Comparison of ENCODE assay signal across 8 cellular contexts in genomic region chr19:16829822-16830289, GRCh38. TPM values are rescaled to one million over a fixed set of nuclear protein-coding genes. Genes with fewer than 3 reads are reported as not detected.
DNase-seq lines count a peak whose midpoint lies in the region; ATAC-seq and TF ChIP-seq lines count a peak whose summit lies in the region.

No MANE protein-coding gene starts in this region.

- no peaks in the 10 kb centered on the region for H3K27me3 Mint-ChIP-seq in Calu3 (ENCODE audit: unreplicated experiment)

- H3F3A ChIP-seq in PC-3 (ENCODE audit: low read length, unreplicated experiment) = peaks cover 6% of the 10 kb centered on the region

- H3K27ac Mint-ChIP-seq in Calu3 (ENCODE audit: unreplicated experiment) = no peak overlapping the region

- peaks cover 26% of the 10 kb centered on the region for H3K36me3 Mint-ChIP-seq in Calu3 (ENCODE audit: insufficient read depth, unreplicated experiment)

- H3K9me3 ChIP-seq in PC-3 (ENCODE audit: low read length) (no peaks in the 10 kb centered on the region), ovary (no peaks in the 10 kb centered on the region)

- H3K4me1 Mint-ChIP-seq in Calu3 (ENCODE audit: low read depth, unreplicated experiment) = peaks cover 18% of the 10 kb centered on the region

- no peaks in the 10 kb centered on the region for H3K9me2 ChIP-seq in PC-3 (replicated peaks; ENCODE audit: low read length)

- peaks cover 25% of the 10 kb centered on the region for H3K36me3 ChIP-seq in PC-3 (ENCODE audit: low read depth, low read length)
- H3K36me3 ChIP-seq in ovary = no peaks in the 10 kb centered on the region

- H2AFZ ChIP-seq in PC-3 (ENCODE audit: low read length) = 0 out of 2 replicates have a peak overlapping the region, but pooled peaks have one; percentile 16

- peaks cover 29% of the 10 kb centered on the region for H3K4me1 ChIP-seq in PC-3 (ENCODE audit: insufficient read depth, low read length)
- H3K4me1 ChIP-seq in ovary (ENCODE audit: insufficient read depth) = peaks cover 4% of the 10 kb centered on the region

- TF ChIP-seq EP300 in ovary (IDR thresholded peaks at IDR 0.05) = no peak

- peak overlapping the region; percentile 92 for H3K4me2 ChIP-seq in PC-3 (ENCODE audit: low read length)

- CTCF ChIA-PET in Calu3 (lab: Charles Lee) (interaction anchor here (0.6 kb wide), 1 partner anchor 121 kb away, joined by 5 read pairs; no protein-coding TSS in a partner anchor), PC-3 (lab: Charles Lee) (no interaction called here)

- no peaks in the 10 kb centered on the region for H3K9me3 Mint-ChIP-seq in Calu3 (ENCODE audit: low read depth, unreplicated experiment)

- 7% methylated on average over 13 of the region's 13 CpGs for WGBS in ovary, 3 donors

- H3K27me3 ChIP-seq in PC-3 (ENCODE audit: low read length) (no peaks in the 10 kb centered on the region), ovary (no peaks in the 10 kb centered on the region)

- DNase-seq in Calu3 (no peak), PC-3 (no peak), ovary (no peak), GF-D8 (lab: John Stamatoyannopoulos, UW) (no peak), sciatic nerve (ENCODE audit: low spot score) (no peak), NOMO-1 (lab: John Stamatoyannopoulos, UW; ENCODE audit: unreplicated experiment in 2 of 2) (no peak)
- no peak for DNase-seq in activated CD4-positive, alpha-beta T cell treated with anti-CD3 and anti-CD28 coated beads, Interleukin-2, amount 50 U/mL, for 48 hours

- H3K9ac ChIP-seq in PC-3 (ENCODE audit: low read length) = peak overlapping the region; percentile 94

- intact Hi-C loops in Calu3 (cut with micrococcal nuclease; ENCODE audit: unreplicated experiment) (no loop called here), PC-3 (cut with micrococcal nuclease) (loop anchor here (10.0 kb wide), 1 partner anchor 65 kb away; no protein-coding TSS in a partner anchor), ovary (cut with DNase I) (loop anchor here in 1 of 4 donors (10.0 kb wide), 1 partner anchor 445 kb away; no protein-coding TSS in a partner anchor), sciatic nerve (cut with DNase I) (no loop called here)

- H3K27ac ChIP-seq in PC-3 (ENCODE audit: low read length) = peak overlapping the region; percentile 24; the same call in 1 of the 2 replicates
- H3K27ac ChIP-seq in ovary = peak overlapping the region; percentile 66 to 85

- no peak for ATAC-seq in PC-3
- peak; percentile 6 for ATAC-seq in esophagus mucosa
- no peak for ATAC-seq in sciatic nerve

- POLR2A ChIA-PET in PC-3 (lab: Charles Lee; ENCODE audit: unreplicated experiment) = no interaction called here

- TF ChIP-seq POLR2A in ovary (IDR thresholded peaks at IDR 0.05) = no peak

- H3K4me3 ChIP-seq in PC-3 (ENCODE audit: low read length) (peak overlapping the region; percentile 94), ovary (peak overlapping the region; percentile 79)

- H3K4me3 Mint-ChIP-seq in Calu3 (ENCODE audit: low read depth, unreplicated experiment) = peak overlapping the region; percentile 67

- no TSS peak for BruUV-seq in Calu3 (replicated peaks; lab: Mats Ljungman, UMichigan)
- BruUV-seq in PC-3 (replicated peaks; lab: Mats Ljungman, UMichigan) = no TSS peak

- H4K20me1 ChIP-seq in PC-3 (ENCODE audit: low read length) = no peaks in the 10 kb centered on the region

- H3K79me2 ChIP-seq in PC-3 (ENCODE audit: low read length) = peaks cover 31% of the 10 kb centered on the region

- TF ChIP-seq CTCF in Calu3 (IDR thresholded peaks at IDR 0.05; ENCODE audit: unreplicated experiment) (no peak), PC-3 (conservative IDR thresholded peaks at IDR 0.05; ENCODE audit: low read depth, low read length) (no peak), ovary (IDR thresholded peaks at IDR 0.05) (no peak)

RNA-seq across cellular contexts. Expression of gene SIN3B, which starts 0.7 kb away (rescaled TPM):
- 43.1 and 49.7 TPM in 2 replicates for total RNA-seq in Calu3 (2022)
- 46.4 and 84.1 TPM in 2 replicates for total RNA-seq in PC-3 (2014; rRNA removed)
- 19.7 TPM for total RNA-seq in esophagus mucosa
- 10 to 100 TPM; 45.1 to 92.0 (median 68.3) TPM for total RNA-seq in ovary
- 10 to 100 TPM; 35.3 to 43.9 TPM for polyA plus RNA-seq in ovary
- total RNA-seq in sciatic nerve = 84.8 TPM

RNA-seq across cellular contexts. Expression of gene F2RL3, which starts 58.9 kb away (rescaled TPM):
- not detected in 2 replicates for total RNA-seq in Calu3 (2022)
- total RNA-seq in PC-3 (2014; rRNA removed) = 0.07 and 0.23 TPM in 2 replicates
- 0.24 TPM for total RNA-seq in esophagus mucosa
- 1 to 10 TPM in 3 of 7 donors, under 1 TPM in 4; 0.08 to 5.4 (median 0.92) TPM for total RNA-seq in ovary
- 1 to 10 TPM in 1 of 2 donors, under 1 TPM in 1; 0.40 to 2.2 TPM for polyA plus RNA-seq in ovary
- total RNA-seq in sciatic nerve = 2.5 TPM
